2 cellular contexts compared by ENCODE assay signal in the genomic region with DNA sequence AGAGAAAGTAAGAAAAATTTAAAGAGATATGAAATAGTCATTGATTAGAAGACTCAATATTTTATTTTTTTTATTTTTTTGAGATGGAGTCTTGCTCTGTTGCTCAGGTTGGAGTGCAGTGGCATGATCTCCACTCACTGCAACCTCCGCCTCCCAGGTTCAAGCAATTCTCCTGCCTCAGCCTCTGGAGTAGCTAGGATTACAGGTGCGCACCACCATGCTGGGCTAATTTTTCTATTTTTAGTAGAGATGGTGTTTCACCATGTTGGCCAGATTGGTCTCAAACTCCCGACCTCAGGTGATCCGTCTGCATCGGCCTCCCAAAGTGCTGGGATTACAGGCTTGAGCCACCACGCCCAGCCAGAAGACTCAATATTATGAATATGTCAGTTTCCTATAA.
A peak's percentile ranks its signal among the peaks of the same experiment; 100 is the strongest.
DNase-seq lines count a peak whose midpoint lies in the region; ATAC-seq, FAIRE-seq and TF ChIP-seq lines count a peak whose summit lies in the region.
"Not testable (repeated sequence)": the region's sequence is repeated elsewhere in the genome, so short reads cannot be mapped to it uniquely, and the experiment has no call there.

No MANE protein-coding gene starts in this region.

- not testable (repeated sequence) for H3K27me3 ChIP-seq in OCI-LY3 (ENCODE audit: low read depth, low read length); K562 (ENCODE audit: control insufficient read depth in 2 of 2, insufficient read depth in 2 of 2, low read length in 2 of 2)

- H3K27ac ChIP-seq in OCI-LY3 (ENCODE audit: low read length) (peak overlapping the region; percentile 92), K562 (ENCODE audit: extremely low read depth, low read depth, low read length) (peak overlapping the region; percentile 85)

- not testable (repeated sequence) for H4K20me1 ChIP-seq in OCI-LY3 (ENCODE audit: insufficient read depth, low read length); K562 (replicated peaks; ENCODE audit: control insufficient read depth, insufficient read depth, low read length)

- H2AFZ ChIP-seq in OCI-LY3 (ENCODE audit: low read depth, low read length) = peak overlapping the region; percentile 95; the same call in 1 of the 2 replicates
- H2AFZ ChIP-seq in K562 (ENCODE audit: low read depth, low read length) = not testable (repeated sequence)

- POLR2A ChIA-PET in K562 (lab: Yijun Ruan, JAX) = interaction anchor here (1.2 to 7.0 kb wide), 3 partner anchors 11 to 64 kb away, joined by 3 to 81 read pairs (median 27); no protein-coding TSS in a partner anchor

- CTCF ChIA-PET in K562 (lab: Yijun Ruan, JAX; ENCODE audit: low intra/inter-chr PET ratio) = not testable (repeated sequence)

- not testable (repeated sequence) for TF ChIP-seq CTCF in OCI-LY3 (IDR thresholded peaks at IDR 0.05; ENCODE audit: low read depth, low read length); K562 (IDR thresholded peaks at IDR 0.05 in 2 of 3, conservative IDR thresholded peaks at IDR 0.05 in 1 of 3; ENCODE audit: insufficient read depth in 2 of 3, low read depth in 1 of 3, low read length in 3 of 3)

- in situ Hi-C loops in K562 (cut with MboI) = loop anchor here (5.0 kb wide), 1 partner anchor 67 kb away; no protein-coding TSS in a partner anchor

- FAIRE-seq in K562 (lab: Jason Lieb, UNC) = not testable (repeated sequence)

- not testable (repeated sequence) for H3K9ac ChIP-seq in OCI-LY3 (ENCODE audit: low read length)
- peak overlapping the region; percentile 66 to 87; a peak in 3 of 4 replicates for H3K9ac ChIP-seq in K562 (ENCODE audit: insufficient read depth in 1 of 2, low read depth in 2 of 2, low read length in 2 of 2)

- not testable (repeated sequence) for ATAC-seq in K562

- H3K9me1 ChIP-seq in K562 (ENCODE audit: control insufficient read depth, insufficient read depth, low read length) = not testable (repeated sequence)

- H3K36me3 ChIP-seq in OCI-LY3 (replicated peaks; ENCODE audit: low read depth, low read length) = peaks cover 18% of the 10 kb centered on the region
- H3K36me3 ChIP-seq in K562 (ENCODE audit: control insufficient read depth, insufficient read depth, low read length) = not testable (repeated sequence)

- H3K9me3 ChIP-seq in OCI-LY3 (ENCODE audit: insufficient read depth, low read length) = peaks cover 18% of the 10 kb centered on the region
- H3K9me3 ChIP-seq in K562 (replicated peaks; ENCODE audit: control insufficient read depth, insufficient read depth, low read depth, low read length) = not testable (repeated sequence)

- not testable (repeated sequence) for H3K79me2 ChIP-seq in OCI-LY3 (ENCODE audit: low read length)
- H3K79me2 ChIP-seq in K562 (ENCODE audit: control insufficient read depth, insufficient read depth, low read length) = peaks cover 94% of the 10 kb centered on the region

- not testable (repeated sequence) for TF ChIP-seq POLR2A in K562 (conservative IDR thresholded peaks at IDR 0.05)

- H3K4me1 ChIP-seq in OCI-LY3 (ENCODE audit: low read length) = peaks cover 47% of the 10 kb centered on the region
- not testable (repeated sequence) for H3K4me1 ChIP-seq in K562 (replicated peaks in 1 of 2; ENCODE audit: control insufficient read depth in 2 of 2, insufficient read depth in 2 of 2, low read length in 2 of 2)

- not testable (repeated sequence) for H3K4me2 ChIP-seq in OCI-LY3 (ENCODE audit: low read length)
- H3K4me2 ChIP-seq in K562 (ENCODE audit: insufficient read depth, low read length) = peak overlapping the region; percentile 87

- BruUV-seq in K562 (replicated peaks; lab: Mats Ljungman, UMichigan) = not testable (repeated sequence)

- not testable (repeated sequence) for TF ChIP-seq RAD21 in K562 (CRISPR knock-in tag; conservative IDR thresholded peaks at IDR 0.05 in 1 of 2, IDR thresholded peaks at IDR 0.05 in 1 of 2)

- WGBS in K562 (ENCODE audit: insufficient coverage, low coverage, missing lambda C conversion rate) = 4% methylated on average over 6 of the region's 6 CpGs

- not testable (repeated sequence) for H3K4me3 ChIP-seq in OCI-LY3 (ENCODE audit: low read length)
- H3K4me3 ChIP-seq in K562 = peak overlapping the region; percentile 48

- DNase-seq in K562 (ENCODE audit: extremely low read depth in 1 of 4, low spot score in 3 of 4) = not testable (repeated sequence)

- TF ChIP-seq EP300 in K562 (IDR thresholded peaks at IDR 0.05; ENCODE audit: low read length) = not testable (repeated sequence)

- intact Hi-C loops in K562 (cut with micrococcal nuclease) = loop anchor here (2.0 kb wide), 1 partner anchor 14 kb away; no protein-coding TSS in a partner anchor

TF ChIP-seq in K562, 482 proteins besides CTCF, POLR2A, EP300 and RAD21:
- TF ChIP-seq, protein P1, sequence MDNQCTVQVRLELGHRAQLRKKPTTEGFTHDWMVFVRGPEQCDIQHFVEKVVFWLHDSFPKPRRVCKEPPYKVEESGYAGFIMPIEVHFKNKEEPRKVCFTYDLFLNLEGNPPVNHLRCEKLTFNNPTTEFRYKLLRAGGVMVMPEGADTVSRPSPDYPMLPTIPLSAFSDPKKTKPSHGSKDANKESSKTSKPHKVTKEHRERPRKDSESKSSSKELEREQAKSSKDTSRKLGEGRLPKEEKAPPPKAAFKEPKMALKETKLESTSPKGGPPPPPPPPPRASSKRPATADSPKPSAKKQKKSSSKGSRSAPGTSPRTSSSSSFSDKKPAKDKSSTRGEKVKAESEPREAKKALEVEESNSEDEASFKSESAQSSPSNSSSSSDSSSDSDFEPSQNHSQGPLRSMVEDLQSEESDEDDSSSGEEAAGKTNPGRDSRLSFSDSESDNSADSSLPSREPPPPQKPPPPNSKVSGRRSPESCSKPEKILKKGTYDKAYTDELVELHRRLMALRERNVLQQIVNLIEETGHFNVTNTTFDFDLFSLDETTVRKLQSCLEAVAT (IDR thresholded peaks at IDR 0.05) = peak; percentile 96
TF ChIP-seq in K562: peak in this region for 1; not testable (repeated sequence) for 481.
